ENCODE assay signal across 19 cellular contexts in the genomic region with DNA sequence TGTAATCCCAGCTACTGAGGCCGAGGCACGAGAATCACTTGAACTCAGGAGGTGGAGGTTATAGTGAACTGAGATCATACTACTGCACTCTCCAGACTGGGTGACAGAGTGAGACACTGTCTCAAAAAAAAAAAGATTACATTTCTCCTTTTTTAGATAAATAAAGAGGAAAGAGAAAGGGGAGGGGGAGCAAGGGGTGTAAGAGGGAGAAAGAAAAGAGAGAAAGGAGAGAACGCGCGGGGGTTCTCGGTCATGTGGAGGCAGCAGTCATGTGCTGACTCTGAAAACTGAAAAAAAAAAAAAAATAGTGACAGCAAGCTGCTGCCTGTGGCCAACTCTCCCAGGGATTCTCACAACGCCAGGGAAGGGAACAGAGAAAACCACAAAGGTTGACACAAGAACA. TPM values are rescaled to one million over a fixed set of nuclear protein-coding genes. Genes with fewer than 3 reads are reported as not detected.
DNase-seq lines count a peak whose midpoint lies in the region; ATAC-seq and TF ChIP-seq lines count a peak whose summit lies in the region.
"Had no signal": no experiment of that assay in that cellular context is flagged by ENCODE, and none has a peak within 500 bp of the region (broad histone marks: within the 10 kb centered on the region; RNA-seq: fewer than 3 reads in every experiment).

No MANE protein-coding gene starts in this region.

- H3K27ac ChIP-seq in muscle layer of colon (ENCODE audit: low read depth, low read length) (peak overlapping the region; percentile 55), transverse colon (peak overlapping the region; percentile 69 to 80 (median 76))

- H3K9me3 ChIP-seq in muscle layer of colon (ENCODE audit: low read length) (no peaks in the 10 kb centered on the region), transverse colon (no peaks in the 10 kb centered on the region)
- H3K9me3 ChIP-seq: A549, adrenal gland, thyroid gland had no signal

- no peak for ATAC-seq in HG03457 (IDR thresholded peaks at IDR 0.05; ENCODE audit: unreplicated experiment)
- ATAC-seq: A549; natural killer cell treated with Interleukin-12 subunit alpha and Interleukin-12 subunit beta and Interleukin-15 and Interleukin-18, amount 100 ng/mL, for 72 hours had no signal

- in situ Hi-C loops in transverse colon (cut with MboI; ENCODE audit: low pct_ligation_motif_present in 1 of 4, low pct_unique_long_range_greater_than_20kb in 1 of 4, low sequenced_read_pairs in 3 of 4), result no loop called here

- H3K27me3 ChIP-seq in muscle layer of colon (ENCODE audit: control insufficient read depth in 1 of 2, insufficient read depth in 2 of 2, low read length in 2 of 2) (no peaks in the 10 kb centered on the region), transverse colon (no peaks in the 10 kb centered on the region)
- H3K27me3 ChIP-seq: adrenal gland, thyroid gland had no signal

- no peak for TF ChIP-seq CTCF in transverse colon (IDR thresholded peaks at IDR 0.05)

- H3K4me3 ChIP-seq in muscle layer of colon (ENCODE audit: low read depth in 1 of 2, low read length in 2 of 2), result peak overlapping the region in 1 of 2 donors; percentile 21
- H3K4me3 ChIP-seq in transverse colon, result no peak overlapping the region
- H3K4me3 ChIP-seq: A549, adrenal gland, smooth muscle cell, thyroid gland had no signal

- TF ChIP-seq POLR2A in transverse colon (IDR thresholded peaks at IDR 0.05), result no peak

- peak; percentile 17 for DNase-seq in NOMO-1 treated with DMSO at 0.1 percent for 48 hours (lab: John Stamatoyannopoulos, UW; ENCODE audit: unreplicated experiment)
- no peak for DNase-seq in NOMO-1 (lab: John Stamatoyannopoulos, UW; ENCODE audit: unreplicated experiment in 2 of 2)
- peak; percentile 53 for DNase-seq in cerebellar cortex (ENCODE audit: low spot score)
- no peak for DNase-seq in transverse colon
- DNase-seq in NCI-H82 (lab: John Stamatoyannopoulos, UW), result no peak
- DNase-seq in effector CD8-positive, alpha-beta T cell (lab: John Stamatoyannopoulos, UW), result no peak
- DNase-seq: activated CD4-positive, alpha-beta T cell treated with anti-CD3 and anti-CD28 coated beads, Interleukin-2, amount 10 ng/mL, durations not matched to agents 24 days and 14 days; adrenal gland; DMS153; dorsolateral prefrontal cortex; KBM-7; NCI-H2029; T-helper 1 cell; thyroid gland had no signal

- H3K4me1 ChIP-seq in muscle layer of colon (ENCODE audit: insufficient read depth, low read length), result peaks cover 59% of the 10 kb centered on the region
- peaks cover 18 to 65% (median 41%) of the 10 kb centered on the region in 4 donors for H3K4me1 ChIP-seq in transverse colon

- no peak for TF ChIP-seq EP300 in transverse colon (IDR thresholded peaks at IDR 0.05; ENCODE audit: low read depth)

- H3K36me3 ChIP-seq in muscle layer of colon (ENCODE audit: insufficient read depth, low read length) (no peaks in the 10 kb centered on the region), transverse colon (no peaks in the 10 kb centered on the region)
- H3K36me3 ChIP-seq: adrenal gland, thyroid gland had no signal

- intact Hi-C loops in transverse colon (cut with DNase I; ENCODE audit: low total_unique reads), result no loop called here

- H3K9ac ChIP-seq in muscle layer of colon (ENCODE audit: low read length), result no peak overlapping the region

- WGBS in transverse colon (ENCODE audit: low coverage in 1 of 2), 2 donors, result 31 to 42% methylated on average over 7 of the region's 7 CpGs

RNA-seq across cellular contexts. Expression of gene SCGB1A1, which starts 14.3 kb away (rescaled TPM):
- total RNA-seq in transverse colon, result not detected
- total RNA-seq: activated CD4-positive, alpha-beta T cell treated with anti-CD3 and anti-CD28 coated beads, Interleukin-2, amount 10 ng/mL, durations not matched to agents 24 days and 14 days; natural killer cell treated with Interleukin-12 subunit alpha and Interleukin-12 subunit beta and Interleukin-15 and Interleukin-18, amount 100 ng/mL, for 72 hours; smooth muscle cell; thyroid gland had no signal

Comparison
In these comparisons a context has a peak if more than half of its experiments do, and no peak if none do; other contexts are left out.
1. DNase-seq: peak in NOMO-1 treated with DMSO at 0.1 percent for 48 hours (single experiment) and cerebellar cortex (single experiment); none in NOMO-1 (0 of 2), transverse colon (single experiment), NCI-H82 (single experiment) and effector CD8-positive, alpha-beta T cell (single experiment).